ENCODE assay signal across 8 cellular contexts in the genomic region with DNA sequence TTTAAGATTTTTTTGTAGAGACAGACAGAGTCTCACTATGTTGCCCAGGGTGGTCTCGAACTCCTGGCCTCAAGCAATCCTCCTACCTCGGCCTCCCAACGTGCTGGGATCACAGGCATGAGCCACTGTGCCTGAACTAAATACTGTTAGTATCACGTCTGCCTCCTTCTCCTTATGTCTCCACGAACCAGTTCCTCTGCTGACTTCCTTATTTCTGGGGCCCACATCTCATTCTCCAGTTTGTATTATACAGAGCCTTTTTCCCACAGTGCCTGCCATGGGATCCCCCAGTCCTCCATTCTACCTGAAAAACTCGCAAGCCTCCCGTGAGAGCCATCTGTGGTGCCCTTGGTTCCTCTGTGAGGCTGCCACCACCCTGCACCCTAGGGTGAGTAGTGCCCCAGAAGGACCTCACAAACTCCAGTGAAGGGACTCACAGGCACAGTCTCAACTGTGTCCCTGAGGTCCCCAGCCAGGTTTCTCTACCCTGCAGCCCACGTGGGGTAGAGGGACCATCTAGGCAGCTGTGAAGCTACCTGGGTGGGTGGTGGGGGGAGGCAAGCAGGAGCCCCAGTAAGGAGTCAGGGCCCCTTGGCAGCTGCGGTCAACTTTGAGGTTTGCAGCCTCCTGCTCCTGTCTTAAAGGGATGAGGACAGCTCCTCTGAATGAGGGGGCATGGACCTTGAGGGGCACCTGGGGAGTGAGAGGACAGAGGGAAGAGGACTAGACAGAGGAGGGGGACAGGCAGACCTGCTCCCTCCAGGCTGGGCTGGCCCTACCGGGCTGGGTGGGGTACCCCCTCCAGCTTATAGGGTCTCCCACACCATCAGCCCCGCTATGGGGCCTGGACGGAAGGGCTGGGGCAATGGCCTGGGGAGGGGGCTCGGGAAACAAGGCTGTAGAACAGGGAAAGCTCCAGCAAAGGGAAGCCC. TPM values are rescaled to one million over a fixed set of nuclear protein-coding genes. Genes with fewer than 3 reads are reported as not detected.
A peak's percentile ranks its signal among the peaks of the same experiment; 100 is the strongest.
DNase-seq lines count a peak whose midpoint lies in the region; ATAC-seq and TF ChIP-seq lines count a peak whose summit lies in the region.

No MANE protein-coding gene starts in this region.

- TF ChIP-seq CTCF in GM12875 (IDR thresholded peaks at IDR 0.05; ENCODE audit: borderline replicate concordance, insufficient read depth, low read depth, low read length) (no peak), MM.1S (IDR thresholded peaks at IDR 0.05; ENCODE audit: low read length) (no peak), brain (conservative IDR thresholded peaks at IDR 0.05) (no peak), lower leg skin (IDR thresholded peaks at IDR 0.05) (no peak), tibial artery (IDR thresholded peaks at IDR 0.05) (no peak)

- no peak overlapping the region for H3K27ac ChIP-seq in MM.1S (ENCODE audit: low read length)
- peak overlapping the region; percentile 73 to 77 for H3K27ac ChIP-seq in tibial artery
- H3K27ac ChIP-seq in substantia nigra (ENCODE audit: low read depth, low read length, poor library complexity, severe bottlenecking): no peak overlapping the region

- intact Hi-C loops in lower leg skin (cut with DNase I; ENCODE audit: low total_unique reads) (loop anchor here (5.0 kb wide), 1 partner anchor 104 kb away; a partner anchor contains a TSS), tibial artery (cut with DNase I; ENCODE audit: low total_unique reads) (loop anchor here (10.0 kb wide), 1 partner anchor 106 kb away; a partner anchor contains a TSS)

- no peaks in the 10 kb centered on the region for H3K9me3 ChIP-seq in MM.1S (replicated peaks; ENCODE audit: insufficient read depth, low read length)
- no peaks in the 10 kb centered on the region for H3K9me3 ChIP-seq in tibial artery

- H3K9me2 ChIP-seq in MM.1S (replicated peaks; ENCODE audit: insufficient read depth, low read length): no peaks in the 10 kb centered on the region

- 0 out of 2 replicates have a peak, but pooled peaks cover 3% of the 10 kb centered on the region for H3K79me2 ChIP-seq in MM.1S (ENCODE audit: low read length)

- H3K4me1 ChIP-seq in MM.1S (ENCODE audit: low read length): peaks cover 3% of the 10 kb centered on the region; the same call in 1 of the 2 replicates
- H3K4me1 ChIP-seq in tibial artery: peaks cover 0 to 33% (median 19%) of the 10 kb centered on the region in 4 donors

- 39 to 44% methylated on average over 13 of the region's 13 CpGs for WGBS in lower leg skin, 2 donors

- peak overlapping the region; percentile 75 to 86 (median 83) for H3K4me3 Mint-ChIP-seq in brain

- DNase-seq in MM.1S (no peak), lower leg skin (ENCODE audit: low spot score in 2 of 2) (no peak), tibial artery (no peak), substantia nigra (lab: John Stamatoyannopoulos, UW) (no peak), NCI-H82 (lab: John Stamatoyannopoulos, UW) (no peak)

- H3K36me3 ChIP-seq in MM.1S (replicated peaks; ENCODE audit: insufficient read depth, low read length) (no peaks in the 10 kb centered on the region), tibial artery (no peaks in the 10 kb centered on the region)

- H3K9ac ChIP-seq in MM.1S (ENCODE audit: low read length): peak overlapping the region; percentile 55; the same call in 1 of the 2 replicates

- peaks cover 0 to 3% (median 0%) of the 10 kb centered on the region in 5 experiments for H3K9me3 Mint-ChIP-seq in brain

- H4K20me1 ChIP-seq in MM.1S (ENCODE audit: insufficient read depth, low read length): no peaks in the 10 kb centered on the region

- H3K27me3 ChIP-seq in MM.1S (replicated peaks; ENCODE audit: insufficient read depth, low read length): no peaks in the 10 kb centered on the region
- H3K27me3 ChIP-seq in tibial artery: no peaks in the 10 kb centered on the region

- no peaks in the 10 kb centered on the region for H3K36me3 Mint-ChIP-seq in brain

- H2AFZ ChIP-seq in MM.1S (ENCODE audit: low read length): no peak overlapping the region

- H3F3A ChIP-seq in MM.1S (ENCODE audit: insufficient read depth, low read length): no peaks in the 10 kb centered on the region; the same call in 1 of the 2 replicates

- peak overlapping the region; percentile 68; the same call in 1 of the 2 replicates for H3K4me2 ChIP-seq in MM.1S (ENCODE audit: low read depth, low read length)

- ATAC-seq in HG03135 (IDR thresholded peaks at IDR 0.05; ENCODE audit: unreplicated experiment): no peak

- no peaks in the 10 kb centered on the region for H3K27me3 Mint-ChIP-seq in brain

- H3K27ac Mint-ChIP-seq in brain: peak overlapping the region in 1 of 5 experiments; percentile 34

- TF ChIP-seq POLR2A in lower leg skin (IDR thresholded peaks at IDR 0.05): no peak

- peaks cover 24% of the 10 kb centered on the region for H3K4me1 Mint-ChIP-seq in brain

- H3K4me3 ChIP-seq in GM12875 (ENCODE audit: low read depth, low read length) (peak overlapping the region; percentile 97), MM.1S (ENCODE audit: low read length) (peak overlapping the region; percentile 65), lower leg skin (ENCODE audit: low read depth, poor library complexity, severe bottlenecking) (peak overlapping the region; percentile 73), tibial artery (peak overlapping the region; percentile 77 to 84)

RNA-seq across cellular contexts. Expression of a gene that starts 1.1 kb away (rescaled TPM):
- polyA plus RNA-seq in brain (ENCODE audit: insufficient read depth, low read depth, low replicate concordance): 2.2 TPM
- total RNA-seq in lower leg skin: 10 to 100 TPM in 3 of 4 donors, 1 to 10 TPM in 1; 9.3 to 12.4 (median 11.1) TPM

RNA-seq across cellular contexts. Expression of a gene that starts 27.1 kb away (rescaled TPM):
- 429 TPM for polyA plus RNA-seq in brain (ENCODE audit: insufficient read depth, low read depth, low replicate concordance)
- total RNA-seq in lower leg skin: 100 to 1,000 TPM; 355 to 540 (median 419) TPM

RNA-seq across cellular contexts. Expression of a gene that starts 33.2 kb away (rescaled TPM):
- polyA plus RNA-seq in brain (ENCODE audit: insufficient read depth, low read depth, low replicate concordance): 27.0 TPM
- total RNA-seq in lower leg skin: 10 to 100 TPM; 10.2 to 33.1 (median 21.8) TPM

Comparison
In these comparisons a context has a peak if more than half of its experiments do, and no peak if none do; other contexts are left out.
1. H3K27ac ChIP-seq: peak in tibial artery (2 of 2); none in MM.1S (single experiment) and substantia nigra (single experiment).
2. Peak in every context shown above with its lines, with median percentiles within 50 percentile points of each other: H3K4me3 ChIP-seq.